ENCODE assay signal across 18 cellular contexts in the genomic region with DNA sequence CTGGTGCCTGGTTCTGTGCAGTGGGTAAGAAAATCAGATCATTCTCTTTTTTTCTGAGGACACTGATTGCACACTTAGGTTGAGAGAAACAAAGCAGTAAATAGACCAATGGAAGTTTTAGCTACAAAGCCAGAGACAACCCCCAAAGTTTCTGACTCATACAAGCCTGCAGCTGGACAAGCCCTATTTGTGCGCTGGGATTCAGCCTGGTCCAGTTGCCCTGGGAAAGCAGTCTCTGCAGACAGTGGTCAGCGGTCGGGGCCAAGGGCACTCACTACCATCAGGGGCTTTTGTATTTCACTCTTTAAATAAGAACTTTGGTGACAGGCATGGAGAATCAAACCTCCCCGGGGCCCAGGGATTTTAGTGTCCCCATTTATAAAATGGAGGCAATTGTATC. TPM values are rescaled to one million over a fixed set of nuclear protein-coding genes. Genes with fewer than 3 reads are reported as not detected.
DNase-seq lines count a peak whose midpoint lies in the region; ATAC-seq, FAIRE-seq and TF ChIP-seq lines count a peak whose summit lies in the region.
"Had no signal": no experiment of that assay in that cellular context is flagged by ENCODE, and none has a peak within 500 bp of the region (broad histone marks: within the 10 kb centered on the region; RNA-seq: fewer than 3 reads in every experiment).

No MANE protein-coding gene starts in this region.

- H4K91ac ChIP-seq in IMR-90 (ENCODE audit: insufficient read depth, low read depth, low read length), result no peak overlapping the region

- no peak overlapping the region for H3K18ac ChIP-seq in IMR-90 (ENCODE audit: low read depth, low read length)

- H3K27ac ChIP-seq in IMR-90 (ENCODE audit: insufficient read depth, low read length) (no peak overlapping the region), ascending aorta (no peak overlapping the region)
- H3K27ac ChIP-seq: hepatocyte, left ventricle myocardium inferior had no signal

- no peak overlapping the region for H2AK9ac ChIP-seq in IMR-90 (replicated peaks; ENCODE audit: low read depth, low read length, poor library complexity)

- no peak for TF ChIP-seq RAD21 in IMR-90 (IDR thresholded peaks at IDR 0.05; ENCODE audit: low read length)

- H3K56ac ChIP-seq in IMR-90 (ENCODE audit: extremely low read depth, insufficient read depth, low read length), result no peak overlapping the region

- dilution Hi-C loops in IMR-90 (cut with HindIII; ENCODE audit: low sequenced_read_pairs, unreplicated experiment), result no loop called here

- no peak overlapping the region for H2BK5ac ChIP-seq in IMR-90 (ENCODE audit: low read depth, low read length, poor library complexity, severe bottlenecking)

- no peak overlapping the region for H2BK15ac ChIP-seq in IMR-90 (ENCODE audit: low read depth, low read length)

- H3K14ac ChIP-seq in IMR-90 (replicated peaks; ENCODE audit: low read depth, low read length), result no peak overlapping the region

- ATAC-seq in IMR-90 (ENCODE audit: low read depth), result peak; percentile 93
- no peak for ATAC-seq in GM19023 (IDR thresholded peaks at IDR 0.05; ENCODE audit: unreplicated experiment)
- no peak for ATAC-seq in HG03108 (IDR thresholded peaks at IDR 0.05; ENCODE audit: unreplicated experiment)
- ATAC-seq: activated CD4-positive, CD25-positive, alpha-beta regulatory T cell treated with anti-CD3 and anti-CD28 coated beads, Interleukin-2, amount 50 U/mL, for 24 hours; activated naive CD8-positive, alpha-beta T cell treated with anti-CD3 and anti-CD28 coated beads, Interleukin-2, amount 50 U/mL, for 24 hours; natural killer cell treated with Interleukin-12 subunit alpha and Interleukin-12 subunit beta and Interleukin-15 and Interleukin-18, amount 100 ng/mL, for 72 hours; T-cell had no signal

- DNase-seq in A172 (ENCODE audit: low spot score), result peak; percentile 87
- DNase-seq in IMR-90, result peak; percentile 82
- DNase-seq in bronchial epithelial cell (ENCODE audit: low read depth), result peak; percentile 19
- DNase-seq in islet precursor cell, result peak; percentile 84
- no peak for DNase-seq in GF-D8 (lab: John Stamatoyannopoulos, UW)
- no peak for DNase-seq in ascending aorta (ENCODE audit: low spot score in 2 of 2)
- DNase-seq: activated naive CD8-positive, alpha-beta T cell treated with anti-CD3 and anti-CD28 coated beads, Interleukin-2, amount 50 U/mL, for 24 hours; Calu3; effector CD4-positive, alpha-beta T cell; left ventricle myocardium inferior; NCI-H1105; T-cell had no signal

- WGBS in IMR-90 (ENCODE audit: extremely low coverage in 2 of 2, insufficient read length in 1 of 2), 2 experiments, result no CpG with 5 or more reads among the region's 4 CpGs

- H3K4me3 ChIP-seq in IMR-90 (ENCODE audit: insufficient read depth, low read depth, low read length) (no peak overlapping the region), bronchial epithelial cell (ENCODE audit: low read depth, low read length) (no peak overlapping the region), ascending aorta (no peak overlapping the region)
- H3K4me3 ChIP-seq: hepatocyte, left ventricle myocardium inferior had no signal

- no peak overlapping the region for H2BK20ac ChIP-seq in IMR-90 (ENCODE audit: low read depth, low read length)

- H4K20me1 ChIP-seq in IMR-90 (ENCODE audit: insufficient read depth, low read length), result no peaks in the 10 kb centered on the region

- no peaks in the 10 kb centered on the region for H3K36me3 ChIP-seq in IMR-90 (ENCODE audit: control insufficient read depth, insufficient read depth, low read length)
- no peaks in the 10 kb centered on the region for H3K36me3 ChIP-seq in bronchial epithelial cell (ENCODE audit: control insufficient read depth, insufficient read depth, low read length)
- no peaks in the 10 kb centered on the region for H3K36me3 ChIP-seq in ascending aorta
- H3K36me3 ChIP-seq: left ventricle myocardium inferior had no signal

- TF ChIP-seq CTCF in IMR-90 (conservative IDR thresholded peaks at IDR 0.05; ENCODE audit: low read depth, low read length) (no peak), bronchial epithelial cell (IDR thresholded peaks at IDR 0.05; ENCODE audit: insufficient read depth, low read length, severe bottlenecking) (no peak), ascending aorta (IDR thresholded peaks at IDR 0.05) (no peak)

- H2AK5ac ChIP-seq in IMR-90 (ENCODE audit: low read depth, low read length), result no peak overlapping the region

- in situ Hi-C loops in IMR-90 (cut with MboI; ENCODE audit: low sequenced_read_pairs), result no loop called here

- H3K79me1 ChIP-seq in IMR-90 (ENCODE audit: low read depth in 1 of 2, low read length in 2 of 2), result no peaks in the 10 kb centered on the region

- H3K27me3 ChIP-seq in IMR-90 (ENCODE audit: control insufficient read depth, insufficient read depth, low read length) (peaks cover 43% of the 10 kb centered on the region), bronchial epithelial cell (ENCODE audit: control insufficient read depth, insufficient read depth, low read length) (peaks cover 24% of the 10 kb centered on the region), ascending aorta (no peaks in the 10 kb centered on the region)

- POLR2A ChIA-PET in IMR-90 (lab: Charles Lee; ENCODE audit: unreplicated experiment), result no interaction called here

- H3K4me1 ChIP-seq in IMR-90 (ENCODE audit: control insufficient read depth, insufficient read depth, low read length) (peaks cover 6% of the 10 kb centered on the region; the same call in 1 of the 2 replicates), ascending aorta (no peaks in the 10 kb centered on the region)
- H3K4me1 ChIP-seq: left ventricle myocardium inferior had no signal

- no peak overlapping the region for H3K23ac ChIP-seq in IMR-90 (ENCODE audit: low read depth, low read length)

- intact Hi-C loops in IMR-90 (cut with micrococcal nuclease) (loop anchor here (10.0 kb wide), 1 partner anchor 185 kb away; the partner anchor contains the start of gene PSMD11), ascending aorta (cut with DNase I) (no loop called here)

- TF ChIP-seq POLR2A in IMR-90 (IDR thresholded peaks at IDR 0.05; ENCODE audit: low read depth, low read length), result no peak

- BruUV-seq in IMR-90 (replicated peaks; lab: Mats Ljungman, UMichigan), result no TSS peak

- no peak overlapping the region for H3K9ac ChIP-seq in IMR-90 (ENCODE audit: low read depth, low read length)

- no peak for FAIRE-seq in bronchial epithelial cell (lab: Jason Lieb, UNC)
- FAIRE-seq: A204.1 had no signal

- H3K4ac ChIP-seq in IMR-90 (ENCODE audit: low read depth, low read length), result no peak overlapping the region

- H3K9me3 ChIP-seq in IMR-90 (ENCODE audit: control insufficient read depth, insufficient read depth, low read length) (no peaks in the 10 kb centered on the region), ascending aorta (no peaks in the 10 kb centered on the region)
- H3K9me3 ChIP-seq: left ventricle myocardium inferior had no signal

- no peak overlapping the region for H2BK120ac ChIP-seq in IMR-90 (ENCODE audit: low read depth, low read length)

- CTCF ChIA-PET in IMR-90 (lab: Yijun Ruan, JAX), result no interaction called here

- H2AFZ ChIP-seq in IMR-90 (replicated peaks; ENCODE audit: low read length, poor library complexity), result no peak overlapping the region
- H2AFZ ChIP-seq: hepatocyte had no signal

- H4K8ac ChIP-seq in IMR-90 (ENCODE audit: low read depth in 2 of 2, low read length in 2 of 2), result no peak overlapping the region

- H3K9me1 ChIP-seq in IMR-90 (ENCODE audit: insufficient read depth, low read length), result peaks cover 3% of the 10 kb centered on the region; the same call in 1 of the 2 replicates

- no peak overlapping the region for H3K4me2 ChIP-seq in IMR-90 (ENCODE audit: low read depth, low read length)
- H3K4me2 ChIP-seq: hepatocyte had no signal

- H4K5ac ChIP-seq in IMR-90 (ENCODE audit: low read depth, low read length), result no peak overlapping the region

TF ChIP-seq in IMR-90, 13 proteins besides CTCF, POLR2A, EP300 and RAD21:
- TF ChIP-seq CEBPB (IDR thresholded peaks at IDR 0.05; ENCODE audit: low read depth, low read length) (0 out of 2 replicates have a peak, but pooled peaks have one; percentile 2), MXI1 (IDR thresholded peaks at IDR 0.05; ENCODE audit: borderline replicate concordance, low read depth, low read length) (no peak), RFX5 (IDR thresholded peaks at IDR 0.05; ENCODE audit: low read depth, low read length) (no peak), MAZ (IDR thresholded peaks at IDR 0.05; ENCODE audit: borderline replicate concordance, low read depth, low read length) (no peak), CHD1 (IDR thresholded peaks at IDR 0.05; ENCODE audit: low read depth, low read length) (no peak), BHLHE40 (IDR thresholded peaks at IDR 0.05; ENCODE audit: low read depth, low read length) (no peak), NFE2L2 (IDR thresholded peaks at IDR 0.05; ENCODE audit: low read depth, low read length) (no peak), FOS (IDR thresholded peaks at IDR 0.05; ENCODE audit: low read depth, low read length) (0 out of 2 replicates have a peak, but pooled peaks have one; percentile 31), RCOR1 (IDR thresholded peaks at IDR 0.05; ENCODE audit: insufficient replicate concordance, low read length) (no peak)
- TF ChIP-seq, protein P1, sequence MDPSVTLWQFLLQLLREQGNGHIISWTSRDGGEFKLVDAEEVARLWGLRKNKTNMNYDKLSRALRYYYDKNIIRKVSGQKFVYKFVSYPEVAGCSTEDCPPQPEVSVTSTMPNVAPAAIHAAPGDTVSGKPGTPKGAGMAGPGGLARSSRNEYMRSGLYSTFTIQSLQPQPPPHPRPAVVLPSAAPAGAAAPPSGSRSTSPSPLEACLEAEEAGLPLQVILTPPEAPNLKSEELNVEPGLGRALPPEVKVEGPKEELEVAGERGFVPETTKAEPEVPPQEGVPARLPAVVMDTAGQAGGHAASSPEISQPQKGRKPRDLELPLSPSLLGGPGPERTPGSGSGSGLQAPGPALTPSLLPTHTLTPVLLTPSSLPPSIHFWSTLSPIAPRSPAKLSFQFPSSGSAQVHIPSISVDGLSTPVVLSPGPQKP (IDR thresholded peaks at IDR 0.05; ENCODE audit: borderline replicate concordance, low read depth, low read length), result no peak

RNA-seq across cellular contexts. Expression of gene RHBDL3, which starts 6.0 kb away (rescaled TPM):
- total RNA-seq in A172 (2014; rRNA removed; shearing (Covaris generic)), result 3.7 TPM in 2 replicates
- total RNA-seq in IMR-90 (2012; rRNA removed) (0.18 and 0.28 TPM in 2 replicates), bronchial epithelial cell (not detected in 2 replicates), ascending aorta (not detected)
- polyA plus RNA-seq in IMR-90 (2012; rRNA removed), result 0.09 and 0.11 TPM in 2 replicates
- 0.07 and 0.35 TPM in 2 replicates for polyA plus RNA-seq in IMR-90 (2012; cell fraction: cytosol; rRNA removed)
- polyA plus RNA-seq in IMR-90 (2012; cell fraction: nucleus; rRNA removed; ENCODE audit: low replicate concordance), result 0.08 and 0.10 TPM in 2 replicates

Comparison
In these comparisons a context has a peak if more than half of its experiments do, and no peak if none do; other contexts are left out.
1. DNase-seq: peak in A172 (single experiment), IMR-90 (single experiment), bronchial epithelial cell (single experiment) and islet precursor cell (single experiment); none in GF-D8 (single experiment) and ascending aorta (0 of 2).